In genomic region chr14:88039197-88039596, GRCh38 we compare ENCODE assay signal across 24 cellular contexts. TPM values are rescaled to one million over a fixed set of nuclear protein-coding genes. Genes with fewer than 3 reads are reported as not detected.
"Had no signal": no experiment of that assay in that cellular context is flagged by ENCODE, and none has a peak within 500 bp of the region (broad histone marks: within the 10 kb centered on the region; RNA-seq: fewer than 3 reads in every experiment).

No MANE protein-coding gene starts in this region.

- ATAC-seq: HepG2, Panc1, PC-3 had no signal

- H3K9me2 ChIP-seq: SK-N-SH had no signal

- H3K27me3 ChIP-seq: MG63 had no signal

- H3K9me3 ChIP-seq: MG63, SK-N-SH had no signal

- H3K36me3 ChIP-seq: MG63 had no signal

- H3K27ac ChIP-seq: HL-60, RWPE1 had no signal

- H3K4me3 ChIP-seq: MG63 had no signal

- H3K9ac ChIP-seq: SK-N-SH had no signal

- H3K4me2 ChIP-seq: SK-N-SH had no signal

- DNase-seq: IMR-90, Karpas-422, KG1, MG63, NCI-H1092, NCI-H1105 treated with DMSO at 0.1 percent for 48 hours, NCI-H1417 treated with DMSO at 0.1 percent for 48 hours, NCI-H146, NCI-H1694 treated with DMSO at 0.1 percent for 48 hours, NCI-H1930, NCI-H2081, NCI-H2107, NCI-H2227 treated with DMSO at 0.1 percent for 48 hours, NCI-H524, NCI-H526 treated with DMSO at 0.1 percent for 48 hours, NCI-H748 treated with DMSO at 0.1 percent for 48 hours, PC-3, SHP77, SK-N-SH had no signal

RNA-seq across cellular contexts. Expression of gene GPR65, which starts 34.3 kb away (rescaled TPM):
- total RNA-seq: HepG2, HT-29, PC-3 had no signal
- polyA plus RNA-seq: HepG2 had no signal

RNA-seq across cellular contexts. Expression of gene GALC, which starts 46.2 kb away (rescaled TPM):
- total RNA-seq: HepG2, HT-29 had no signal
- polyA plus RNA-seq: HepG2 had no signal
